ENCODE assay signal across 2 cellular contexts in the genomic region with DNA sequence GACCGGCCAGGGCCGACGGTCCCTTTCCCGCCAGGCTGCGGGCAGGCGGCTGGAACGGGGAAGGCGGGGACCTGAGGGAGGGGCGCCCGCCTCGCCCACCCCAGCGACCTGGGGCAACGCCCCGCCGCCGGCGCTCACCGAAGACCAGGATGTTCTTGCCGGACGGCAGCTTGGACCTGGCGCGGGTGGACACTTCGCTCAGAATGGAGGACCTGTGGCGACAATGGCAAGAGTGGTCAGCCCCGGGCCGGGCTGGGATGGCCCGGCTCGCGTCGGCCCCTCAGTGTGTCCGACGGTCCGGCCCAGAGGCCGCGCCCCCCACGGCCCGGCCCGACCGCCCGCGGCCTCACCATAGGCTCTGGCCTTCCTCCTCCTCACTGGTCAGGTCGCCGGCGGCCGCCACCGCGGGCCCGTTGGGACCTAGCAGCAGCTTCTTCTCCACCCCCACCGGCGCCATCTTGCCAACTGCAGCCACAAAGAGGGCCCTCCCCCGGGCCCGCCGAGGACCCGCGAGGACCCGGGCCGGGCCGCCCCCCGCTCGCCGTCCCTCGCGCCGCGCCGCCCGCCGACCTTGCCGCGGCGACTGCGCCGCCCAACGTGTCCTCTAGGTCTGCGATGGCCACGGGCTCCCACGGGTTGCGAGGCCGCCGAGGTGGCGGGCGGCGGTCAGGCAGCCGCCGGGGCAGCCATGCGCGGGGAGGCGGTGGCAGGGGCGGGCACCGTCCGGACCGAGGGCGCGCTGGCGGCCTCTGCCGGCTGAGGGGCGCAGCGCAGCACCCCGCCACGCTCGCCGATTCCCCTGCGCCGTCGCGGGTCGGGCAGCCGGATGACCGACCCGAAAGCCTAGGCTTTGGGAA.
TF ChIP-seq lines count a peak whose summit lies in the region.

Gene DYNC1LI2, minus strand, starts transcription at position 475 of the 857 bp plus-strand sequence. Its CDS starts 18 bp downstream, at position 457.

TF ChIP-seq in IMR-90, 13 proteins besides CTCF, POLR2A, EP300 and RAD21 (continued from another document):
- TF ChIP-seq USF2 (IDR thresholded peaks at IDR 0.05; ENCODE audit: low read depth, low read length) = no peak
- TF ChIP-seq BHLHE40 (IDR thresholded peaks at IDR 0.05; ENCODE audit: low read depth, low read length) = no peak
- peak; percentile 41 for TF ChIP-seq SMC3 (IDR thresholded peaks at IDR 0.05; ENCODE audit: low read depth, low read length)
- TF ChIP-seq FOS (IDR thresholded peaks at IDR 0.05; ENCODE audit: low read depth, low read length) = no peak
- no peak for TF ChIP-seq NFE2L2 (IDR thresholded peaks at IDR 0.05; ENCODE audit: low read depth, low read length)
- no peak for TF ChIP-seq CEBPB (IDR thresholded peaks at IDR 0.05; ENCODE audit: low read depth, low read length)
- peak; percentile 59; the same call in 1 of the 2 replicates for TF ChIP-seq MAZ (IDR thresholded peaks at IDR 0.05; ENCODE audit: borderline replicate concordance, low read depth, low read length)
- TF ChIP-seq ELK1 (IDR thresholded peaks at IDR 0.05; ENCODE audit: borderline replicate concordance, low read depth, low read length) = no peak
- TF ChIP-seq CHD1 (IDR thresholded peaks at IDR 0.05; ENCODE audit: low read depth, low read length) = no peak
- TF ChIP-seq MXI1 (IDR thresholded peaks at IDR 0.05; ENCODE audit: borderline replicate concordance, low read depth, low read length) = 0 out of 2 replicates have a peak, but pooled peaks have one; percentile 47
- TF ChIP-seq RCOR1 (IDR thresholded peaks at IDR 0.05; ENCODE audit: insufficient replicate concordance, low read length) = no peak

TF ChIP-seq in neural cell, 6 proteins besides CTCF, POLR2A, EP300 and RAD21 (continued from another document):
- TF ChIP-seq REST (IDR thresholded peaks at IDR 0.05; ENCODE audit: borderline replicate concordance) (peak; percentile 86), SMC3 (conservative IDR thresholded peaks at IDR 0.05; ENCODE audit: poor library complexity) (peak; percentile 81), TAF1 (IDR thresholded peaks at IDR 0.05; ENCODE audit: low read depth) (peak; percentile 73)
